15 cellular contexts compared by ENCODE assay signal in genomic region chr5:180790020-180790419, GRCh38. TPM values are rescaled to one million over a fixed set of nuclear protein-coding genes. Genes with fewer than 3 reads are reported as not detected.
DNase-seq lines count a peak whose midpoint lies in the region; ATAC-seq and TF ChIP-seq lines count a peak whose summit lies in the region.
"Had no signal": no experiment of that assay in that cellular context is flagged by ENCODE, and none has a peak within 500 bp of the region (broad histone marks: within the 10 kb centered on the region; RNA-seq: fewer than 3 reads in every experiment).

No MANE protein-coding gene starts in this region.

- no peaks in the 10 kb centered on the region for H3K36me3 ChIP-seq in smooth muscle cell (ENCODE audit: low read depth)

- intact Hi-C loops in Calu3 (cut with micrococcal nuclease; ENCODE audit: unreplicated experiment): no loop called here

- H3K4me3 ChIP-seq in HL-60 (replicated peaks; ENCODE audit: insufficient read depth, low read length) (no peak overlapping the region), astrocyte of the spinal cord (ENCODE audit: low read depth, low read length) (no peak overlapping the region), smooth muscle cell (no peak overlapping the region)
- H3K4me3 ChIP-seq: SJSA1 had no signal

- ATAC-seq in GM18511 (IDR thresholded peaks at IDR 0.05; ENCODE audit: unreplicated experiment) (no peak), HG03039 (IDR thresholded peaks at IDR 0.05; ENCODE audit: unreplicated experiment) (no peak), HG02588 (IDR thresholded peaks at IDR 0.05; ENCODE audit: unreplicated experiment) (no peak)

- peaks cover 58% of the 10 kb centered on the region for H3K79me2 ChIP-seq in smooth muscle cell (ENCODE audit: low read depth)

- H3K36me3 Mint-ChIP-seq in Calu3 (ENCODE audit: insufficient read depth, unreplicated experiment) (peaks cover 17% of the 10 kb centered on the region), mesothelial cell of epicardium (peaks cover 15% of the 10 kb centered on the region)

- peak; percentile 15 for TF ChIP-seq CTCF in Calu3 (IDR thresholded peaks at IDR 0.05; ENCODE audit: unreplicated experiment)
- peak; percentile 2 for TF ChIP-seq CTCF in HL-60 (IDR thresholded peaks at IDR 0.05; ENCODE audit: insufficient read depth, low read length)
- TF ChIP-seq CTCF in astrocyte of the spinal cord (IDR thresholded peaks at IDR 0.05; ENCODE audit: low read depth, low read length): peak; percentile 14
- TF ChIP-seq CTCF in mesothelial cell of epicardium (IDR thresholded peaks at IDR 0.05; ENCODE audit: unreplicated experiment): no peak
- TF ChIP-seq CTCF in smooth muscle cell (IDR thresholded peaks at IDR 0.05; ENCODE audit: borderline replicate concordance, insufficient read depth, poor library complexity, severe bottlenecking): no peak

- H3K4me3 Mint-ChIP-seq in Calu3 (ENCODE audit: low read depth, unreplicated experiment) (no peak overlapping the region), mesothelial cell of epicardium (no peak overlapping the region)

- no TSS peak for BruUV-seq in Calu3 (replicated peaks; lab: Mats Ljungman, UMichigan)

- H3K27me3 ChIP-seq in HL-60 (ENCODE audit: insufficient read depth, poor library complexity, severe bottlenecking): no peaks in the 10 kb centered on the region
- no peaks in the 10 kb centered on the region for H3K27me3 ChIP-seq in smooth muscle cell (ENCODE audit: low read depth)
- H3K27me3 ChIP-seq: SJSA1 had no signal

- no peaks in the 10 kb centered on the region for H3K9me3 ChIP-seq in smooth muscle cell (replicated peaks; ENCODE audit: low read depth)
- H3K9me3 ChIP-seq: SJSA1 had no signal

- H2AFZ ChIP-seq in smooth muscle cell (ENCODE audit: low read depth): no peak overlapping the region

- no peaks in the 10 kb centered on the region for H3K27me3 Mint-ChIP-seq in Calu3 (ENCODE audit: unreplicated experiment)
- H3K27me3 Mint-ChIP-seq in mesothelial cell of epicardium (ENCODE audit: low read depth): no peaks in the 10 kb centered on the region

- in situ Hi-C loops in astrocyte of the spinal cord (cut with HindIII; ENCODE audit: low sequenced_read_pairs): no loop called here

- 89% methylated on average over 8 of the region's 8 CpGs for WGBS in smooth muscle cell (ENCODE audit: low lambda C conversion rate)

- CTCF ChIA-PET in Calu3 (lab: Charles Lee): no interaction called here

- H3K4me2 ChIP-seq in smooth muscle cell: no peak overlapping the region

- DNase-seq in Calu3 (no peak), HL-60 (ENCODE audit: low read depth in 1 of 2, low spot score in 1 of 2) (no peak), astrocyte of the spinal cord (ENCODE audit: low read depth, low spot score) (no peak), mesothelial cell of epicardium (ENCODE audit: low spot score in 2 of 2, unreplicated experiment in 2 of 2) (no peak), smooth muscle cell (lab: John Stamatoyannopoulos, UW; ENCODE audit: unreplicated experiment) (no peak)
- DNase-seq: activated effector memory CD4-positive, alpha-beta T cell treated with anti-CD3 and anti-CD28 coated beads, Interleukin-2, amount 50 U/mL, for 16 hours; DMS79 treated with DMSO at 0.1 percent for 48 hours; mammary epithelial cell; NCI-H1417 treated with DMSO at 0.1 percent for 48 hours had no signal

- H3K27ac Mint-ChIP-seq in Calu3 (ENCODE audit: unreplicated experiment) (no peak overlapping the region), mesothelial cell of epicardium (peak overlapping the region; percentile 50)

- H4K20me1 ChIP-seq in smooth muscle cell (ENCODE audit: low read depth): peaks cover 96% of the 10 kb centered on the region

- H3K4me1 ChIP-seq in smooth muscle cell (ENCODE audit: low read depth): peaks cover 26% of the 10 kb centered on the region

- peaks cover 24% of the 10 kb centered on the region for H3F3A ChIP-seq in smooth muscle cell (ENCODE audit: low read depth)

- H3K9ac ChIP-seq in smooth muscle cell (ENCODE audit: low read depth): no peak overlapping the region

- H3K27ac ChIP-seq in HL-60 (replicated peaks): no peak overlapping the region
- H3K27ac ChIP-seq in smooth muscle cell (ENCODE audit: low read depth): no peak overlapping the region
- H3K27ac ChIP-seq: SJSA1 had no signal

- peaks cover 16% of the 10 kb centered on the region for H3K4me1 Mint-ChIP-seq in Calu3 (ENCODE audit: low read depth, unreplicated experiment)
- H3K4me1 Mint-ChIP-seq in mesothelial cell of epicardium: peaks cover 32% of the 10 kb centered on the region

- H3K9me3 Mint-ChIP-seq in Calu3 (ENCODE audit: low read depth, unreplicated experiment) (no peaks in the 10 kb centered on the region), mesothelial cell of epicardium (no peaks in the 10 kb centered on the region)

RNA-seq across cellular contexts. Expression of gene MGAT1, which starts 12.6 kb away (rescaled TPM):
- total RNA-seq in Calu3 (2022) (77.5 and 86.4 TPM in 2 replicates), mesothelial cell of epicardium (91.4 to 93.8 TPM (median 92.3 TPM) in 3 replicates), smooth muscle cell (128 and 144 TPM in 2 replicates)
- polyA plus RNA-seq in smooth muscle cell: 149 and 161 TPM in 2 replicates

RNA-seq across cellular contexts. Expression of gene OR2Y1, which starts 50.2 kb away (rescaled TPM):
- total RNA-seq in Calu3 (2022) (not detected in 2 replicates), mesothelial cell of epicardium (not detected in 3 replicates), smooth muscle cell (not detected in 2 replicates)
- not detected in 2 replicates for polyA plus RNA-seq in smooth muscle cell
- total RNA-seq: mammary epithelial cell, SJSA1, urinary bladder had no signal
- polyA plus RNA-seq: esophagus, mammary epithelial cell, urinary bladder had no signal

Comparison
In these comparisons a context has a peak if more than half of its experiments do, and no peak if none do; other contexts are left out.
1. CTCF ChIP-seq: peak in Calu3 (single experiment), HL-60 (single experiment) and astrocyte of the spinal cord (single experiment); none in mesothelial cell of epicardium (single experiment) and smooth muscle cell (single experiment).